ENCODE assay signal across 14 cellular contexts in the genomic region with DNA sequence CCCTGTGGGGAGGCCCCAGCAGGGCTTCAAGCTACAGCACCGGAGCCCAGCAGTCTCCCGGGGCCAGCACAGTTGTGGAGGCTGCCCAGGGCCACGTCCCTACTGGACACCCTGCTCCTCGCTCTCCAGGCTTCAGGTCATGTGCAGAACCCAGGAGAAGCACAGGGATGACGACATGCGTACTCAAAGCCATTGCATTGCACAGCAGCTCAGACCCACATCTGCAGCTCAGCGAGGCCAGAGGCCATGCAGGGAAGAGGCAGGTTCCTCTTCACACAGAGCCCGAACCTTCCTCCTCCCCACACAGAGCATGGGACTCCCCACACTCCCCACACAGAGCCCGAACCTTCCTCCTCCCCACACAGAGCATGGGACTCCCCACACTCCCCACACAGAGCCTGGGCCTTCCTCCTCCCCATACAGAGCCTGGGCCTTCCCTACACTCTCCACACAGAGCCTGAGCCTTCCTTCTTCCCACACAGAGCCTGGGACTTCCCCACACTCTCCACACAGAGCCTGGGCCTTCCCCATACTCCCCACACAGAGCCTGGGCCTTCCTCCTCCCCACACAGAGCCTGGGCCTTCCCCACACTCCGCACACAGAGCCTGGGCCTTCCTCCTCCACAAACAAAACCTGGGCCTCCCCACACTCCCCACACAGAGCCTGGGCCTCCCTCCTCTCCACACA. TPM values are rescaled to one million over a fixed set of nuclear protein-coding genes. Genes with fewer than 3 reads are reported as not detected.
DNase-seq lines count a peak whose midpoint lies in the region; ATAC-seq and TF ChIP-seq lines count a peak whose summit lies in the region.
"Had no signal": no experiment of that assay in that cellular context is flagged by ENCODE, and none has a peak within 500 bp of the region (broad histone marks: within the 10 kb centered on the region; RNA-seq: fewer than 3 reads in every experiment).

No MANE protein-coding gene starts in this region.

- TF ChIP-seq CTCF in natural killer cell (IDR thresholded peaks at IDR 0.05) = no peak
- TF ChIP-seq CTCF in HL-60 (IDR thresholded peaks at IDR 0.05; ENCODE audit: insufficient read depth, low read length) = no peak

- peaks cover 20 to 22% of the 10 kb centered on the region in 2 donors for H3K4me1 Mint-ChIP-seq in natural killer cell treated with Interleukin-12 subunit alpha and Interleukin-12 subunit beta and Interleukin-15 and Interleukin-18, amount 100 ng/mL, for 72 hours (ENCODE audit: low read depth in 2 of 2)
- peaks cover 0 to 14% of the 10 kb centered on the region in 2 donors for H3K4me1 Mint-ChIP-seq in natural killer cell
- H3K4me1 Mint-ChIP-seq in stimulated activated naive CD8-positive, alpha-beta T cell treated with anti-CD3 and anti-CD28 coated beads, Interleukin-15, Interleukin-2, amounts not matched to agents 100 ng/mL and 50 ng/mL, for 24 hours (ENCODE audit: low read depth) = peaks cover 26% of the 10 kb centered on the region

- H3K27me3 ChIP-seq in HL-60 (ENCODE audit: insufficient read depth, poor library complexity, severe bottlenecking) = no peaks in the 10 kb centered on the region

- H3K27ac ChIP-seq in HL-60 (replicated peaks) = peak overlapping the region; percentile 53

- H3K4me3 ChIP-seq in HL-60 (replicated peaks; ENCODE audit: insufficient read depth, low read length) = no peak overlapping the region
- H3K4me3 ChIP-seq: lung had no signal

- no peaks in the 10 kb centered on the region for H3K9me3 Mint-ChIP-seq in natural killer cell treated with Interleukin-12 subunit alpha and Interleukin-12 subunit beta and Interleukin-15 and Interleukin-18, amount 100 ng/mL, for 72 hours
- no peaks in the 10 kb centered on the region for H3K9me3 Mint-ChIP-seq in natural killer cell
- H3K9me3 Mint-ChIP-seq in stimulated activated naive CD8-positive, alpha-beta T cell treated with anti-CD3 and anti-CD28 coated beads, Interleukin-15, Interleukin-2, amounts not matched to agents 100 ng/mL and 50 ng/mL, for 24 hours = peaks cover 3% of the 10 kb centered on the region
- H3K9me3 Mint-ChIP-seq: T-helper 2 cell treated with Interferon-gamma antibody and Interleukin-4, amounts not matched to agents 5 μg/mL and 100 μg/mL, for 36 hours had no signal

- peak; percentile 21 to 70 for ATAC-seq in natural killer cell treated with Interleukin-12 subunit alpha and Interleukin-12 subunit beta and Interleukin-15 and Interleukin-18, amount 100 ng/mL, for 72 hours
- ATAC-seq in natural killer cell = no peak
- ATAC-seq in GM21447 (IDR thresholded peaks at IDR 0.05; ENCODE audit: unreplicated experiment) = no peak

- no peaks in the 10 kb centered on the region for H3K27me3 Mint-ChIP-seq in natural killer cell treated with Interleukin-12 subunit alpha and Interleukin-12 subunit beta and Interleukin-15 and Interleukin-18, amount 100 ng/mL, for 72 hours
- no peaks in the 10 kb centered on the region for H3K27me3 Mint-ChIP-seq in natural killer cell (ENCODE audit: low read depth in 2 of 2)
- no peaks in the 10 kb centered on the region for H3K27me3 Mint-ChIP-seq in stimulated activated naive CD8-positive, alpha-beta T cell treated with anti-CD3 and anti-CD28 coated beads, Interleukin-15, Interleukin-2, amounts not matched to agents 100 ng/mL and 50 ng/mL, for 24 hours

- H3K27ac Mint-ChIP-seq in natural killer cell treated with Interleukin-12 subunit alpha and Interleukin-12 subunit beta and Interleukin-15 and Interleukin-18, amount 100 ng/mL, for 72 hours = peak overlapping the region in 1 of 2 donors; percentile 77
- peak overlapping the region in 1 of 2 donors; percentile 18 for H3K27ac Mint-ChIP-seq in natural killer cell
- peak overlapping the region; percentile 56 for H3K27ac Mint-ChIP-seq in stimulated activated naive CD8-positive, alpha-beta T cell treated with anti-CD3 and anti-CD28 coated beads, Interleukin-15, Interleukin-2, amounts not matched to agents 100 ng/mL and 50 ng/mL, for 24 hours
- H3K27ac Mint-ChIP-seq: T-helper 2 cell treated with Interferon-gamma antibody and Interleukin-4, amounts not matched to agents 5 μg/mL and 100 μg/mL, for 36 hours had no signal

- peak; percentile 60 for DNase-seq in natural killer cell treated with Interleukin-12 subunit alpha and Interleukin-12 subunit beta and Interleukin-15 and Interleukin-18, amount 100 ng/mL, for 72 hours (ENCODE audit: low spot score)
- DNase-seq in natural killer cell = no peak
- peak; percentile 34 to 76 for DNase-seq in HL-60 (ENCODE audit: low read depth in 1 of 2, low spot score in 1 of 2)
- peak; percentile 11 for DNase-seq in amniotic epithelial cell (ENCODE audit: low read depth)
- no peak for DNase-seq in NCI-H1694 (lab: John Stamatoyannopoulos, UW)
- DNase-seq in T-helper 1 cell = no peak
- DNase-seq: central memory CD4-positive, alpha-beta T cell; foreskin fibroblast; H7; retina had no signal

- no peaks in the 10 kb centered on the region for H3K36me3 Mint-ChIP-seq in natural killer cell treated with Interleukin-12 subunit alpha and Interleukin-12 subunit beta and Interleukin-15 and Interleukin-18, amount 100 ng/mL, for 72 hours
- no peaks in the 10 kb centered on the region for H3K36me3 Mint-ChIP-seq in natural killer cell
- no peaks in the 10 kb centered on the region for H3K36me3 Mint-ChIP-seq in stimulated activated naive CD8-positive, alpha-beta T cell treated with anti-CD3 and anti-CD28 coated beads, Interleukin-15, Interleukin-2, amounts not matched to agents 100 ng/mL and 50 ng/mL, for 24 hours (ENCODE audit: low read depth)

- intact Hi-C loops in natural killer cell (cut with micrococcal nuclease) = no loop called here

- H3K4me3 Mint-ChIP-seq in natural killer cell treated with Interleukin-12 subunit alpha and Interleukin-12 subunit beta and Interleukin-15 and Interleukin-18, amount 100 ng/mL, for 72 hours = no peak overlapping the region
- H3K4me3 Mint-ChIP-seq in natural killer cell = no peak overlapping the region
- H3K4me3 Mint-ChIP-seq in stimulated activated naive CD8-positive, alpha-beta T cell treated with anti-CD3 and anti-CD28 coated beads, Interleukin-15, Interleukin-2, amounts not matched to agents 100 ng/mL and 50 ng/mL, for 24 hours = no peak overlapping the region
- H3K4me3 Mint-ChIP-seq: T-helper 2 cell treated with Interferon-gamma antibody and Interleukin-4, amounts not matched to agents 5 μg/mL and 100 μg/mL, for 36 hours had no signal

RNA-seq across cellular contexts. Expression of a gene that starts 12.3 kb away (rescaled TPM):
- under 1 TPM in 1 of 2 donors, not detected in 1; 0.19 TPM for total RNA-seq in natural killer cell treated with Interleukin-12 subunit alpha and Interleukin-12 subunit beta and Interleukin-15 and Interleukin-18, amount 100 ng/mL, for 72 hours
- under 1 TPM in 1 of 3 donors, not detected in 2; 0.35 TPM for total RNA-seq in natural killer cell

Comparison
In these comparisons a context has a peak if more than half of its experiments do, and no peak if none do; other contexts are left out.
1. ATAC-seq: peak in natural killer cell treated with Interleukin-12 subunit alpha and Interleukin-12 subunit beta and Interleukin-15 and Interleukin-18, amount 100 ng/mL, for 72 hours (2 of 2); none in natural killer cell (0 of 3) and GM21447 (single experiment).
2. DNase-seq: peak in natural killer cell treated with Interleukin-12 subunit alpha and Interleukin-12 subunit beta and Interleukin-15 and Interleukin-18, amount 100 ng/mL, for 72 hours (single experiment), HL-60 (2 of 2) and amniotic epithelial cell (single experiment); none in natural killer cell (single experiment), NCI-H1694 (single experiment) and T-helper 1 cell (0 of 5).